20 cellular contexts compared by ENCODE assay signal in the genomic region with DNA sequence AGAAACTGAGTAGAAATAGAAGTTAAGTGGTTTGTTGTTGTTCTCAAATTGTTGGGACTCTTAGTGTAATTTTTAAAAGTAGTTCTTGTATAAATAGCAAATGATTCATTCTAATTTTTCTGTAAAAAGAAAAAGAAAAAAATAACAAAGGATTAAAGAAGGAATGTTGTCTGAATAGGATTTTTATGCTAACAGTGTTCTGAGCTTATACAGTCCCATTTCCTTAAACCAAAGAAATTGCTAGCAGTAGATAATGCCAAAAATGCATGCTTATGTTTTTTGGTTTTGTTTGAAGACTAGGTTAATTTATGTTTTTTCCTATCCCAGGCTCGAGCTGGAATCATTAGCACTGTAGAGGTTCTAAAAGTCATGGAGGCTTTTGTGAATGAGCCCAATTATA. TPM values are rescaled to one million over a fixed set of nuclear protein-coding genes. Genes with fewer than 3 reads are reported as not detected.
DNase-seq lines count a peak whose midpoint lies in the region; ATAC-seq, FAIRE-seq and TF ChIP-seq lines count a peak whose summit lies in the region.
"Had no signal": no experiment of that assay in that cellular context is flagged by ENCODE, and none has a peak within 500 bp of the region (broad histone marks: within the 10 kb centered on the region; RNA-seq: fewer than 3 reads in every experiment).

No MANE protein-coding gene starts in this region.

- TF ChIP-seq POLR2A in esophagus muscularis mucosa (IDR thresholded peaks at IDR 0.05; ENCODE audit: low read depth): no peak

- TF ChIP-seq EP300 in esophagus muscularis mucosa (IDR thresholded peaks at IDR 0.05): no peak

- no peak for DNase-seq in activated T-cell treated with anti-CD3 and anti-CD28 coated beads, Interleukin-2, amount 50 U/mL, for 72 hours
- DNase-seq in activated T-cell treated with anti-CD3 and anti-CD28 coated beads, Interleukin-2, amount 50 U/mL, for 48 hours: no peak
- DNase-seq in SJSA1 (ENCODE audit: low read depth in 1 of 2, low spot score in 2 of 2) (peak in 1 of 2 experiments; percentile 74), esophagus muscularis mucosa (ENCODE audit: extremely low spot score) (no peak), midbrain (lab: John Stamatoyannopoulos, UW) (no peak), RCC 7860 (ENCODE audit: low spot score) (no peak), natural killer cell (no peak)
- DNase-seq in stimulated activated effector memory CD8-positive, alpha-beta T cell treated with anti-CD3 and anti-CD28 coated beads, Interleukin-12 subunit alpha, Interleukin-12 subunit beta, amount 100 ng/mL, for 72 hours (ENCODE audit: low spot score in 2 of 2): no peak
- DNase-seq: 8988T; activated CD4-positive, CD25-positive, alpha-beta regulatory T cell; CD4-positive, CD25-positive, alpha-beta regulatory T cell; colonic mucosa; DND-41; foreskin melanocyte; H9; Kasumi-1; RPMI8226; T-helper 2 cell had no signal

- FAIRE-seq in RCC 7860 (lab: Jason Lieb, UNC): no peak

- no peaks in the 10 kb centered on the region for H3K27me3 ChIP-seq in SJSA1 (replicated peaks)
- no peaks in the 10 kb centered on the region for H3K27me3 ChIP-seq in esophagus muscularis mucosa
- H3K27me3 ChIP-seq: colonic mucosa had no signal

- H3K4me3 ChIP-seq in SJSA1: no peak overlapping the region
- no peak overlapping the region for H3K4me3 ChIP-seq in esophagus muscularis mucosa
- H3K4me3 ChIP-seq: colonic mucosa had no signal

- ATAC-seq in activated T-cell treated with anti-CD3 and anti-CD28 coated beads, Interleukin-2, amount 50 U/mL, for 72 hours (replicated peaks in 1 of 2): no peak
- ATAC-seq in stimulated activated effector memory CD8-positive, alpha-beta T cell treated with anti-CD3 and anti-CD28 coated beads, Interleukin-12 subunit alpha, Interleukin-12 subunit beta, amount 100 ng/mL, for 72 hours: no peak
- no peak for ATAC-seq in natural killer cell

- peak overlapping the region; percentile 78 for H3K27ac Mint-ChIP-seq in activated T-cell treated with anti-CD3 and anti-CD28 coated beads, Interleukin-2, amount 50 U/mL, for 72 hours
- peak overlapping the region; percentile 44 for H3K27ac Mint-ChIP-seq in stimulated activated effector memory CD8-positive, alpha-beta T cell treated with anti-CD3 and anti-CD28 coated beads, Interleukin-12 subunit alpha, Interleukin-12 subunit beta, amount 100 ng/mL, for 72 hours
- no peak overlapping the region for H3K27ac Mint-ChIP-seq in natural killer cell
- H3K27ac Mint-ChIP-seq: activated T-helper 2 cell treated with anti-CD3 and anti-CD28 coated beads, Interferon-gamma antibody, Interleukin-2, Interleukin-4, amounts not matched to agents 10 μg/mL and 5 μg/mL and 100 μg/mL, durations not matched to agents 14 hours and 24 hours and 36 hours; H9 had no signal

- H3K9me3 ChIP-seq in SJSA1 (replicated peaks) (no peaks in the 10 kb centered on the region), esophagus muscularis mucosa (no peaks in the 10 kb centered on the region)
- H3K9me3 ChIP-seq: colonic mucosa had no signal

- H3K27ac ChIP-seq in SJSA1 (peak overlapping the region; percentile 44), esophagus muscularis mucosa (replicated peaks in 1 of 4) (peak overlapping the region in 3 of 4 donors; percentile 15 to 28 (median 17))
- H3K27ac ChIP-seq: colonic mucosa had no signal

- H3K36me3 Mint-ChIP-seq in activated T-cell treated with anti-CD3 and anti-CD28 coated beads, Interleukin-2, amount 50 U/mL, for 72 hours (ENCODE audit: insufficient read depth in 2 of 2): peaks cover 4 to 29% of the 10 kb centered on the region in 2 donors
- H3K36me3 Mint-ChIP-seq in stimulated activated effector memory CD8-positive, alpha-beta T cell treated with anti-CD3 and anti-CD28 coated beads, Interleukin-12 subunit alpha, Interleukin-12 subunit beta, amount 100 ng/mL, for 72 hours: peaks cover 100% of the 10 kb centered on the region
- H3K36me3 Mint-ChIP-seq in natural killer cell: peaks cover 9% of the 10 kb centered on the region

- H3K9me3 Mint-ChIP-seq in activated T-cell treated with anti-CD3 and anti-CD28 coated beads, Interleukin-2, amount 50 U/mL, for 72 hours: no peaks in the 10 kb centered on the region
- no peaks in the 10 kb centered on the region for H3K9me3 Mint-ChIP-seq in stimulated activated effector memory CD8-positive, alpha-beta T cell treated with anti-CD3 and anti-CD28 coated beads, Interleukin-12 subunit alpha, Interleukin-12 subunit beta, amount 100 ng/mL, for 72 hours
- H3K9me3 Mint-ChIP-seq in natural killer cell: no peaks in the 10 kb centered on the region
- H3K9me3 Mint-ChIP-seq: activated T-helper 2 cell treated with anti-CD3 and anti-CD28 coated beads, Interferon-gamma antibody, Interleukin-2, Interleukin-4, amounts not matched to agents 10 μg/mL and 5 μg/mL and 100 μg/mL, durations not matched to agents 14 hours and 24 hours and 36 hours; CD4-positive, CD25-positive, alpha-beta regulatory T cell; H9; type B pancreatic cell had no signal

- intact Hi-C loops in esophagus muscularis mucosa (cut with DNase I): no loop called here
- intact Hi-C loops in natural killer cell (cut with micrococcal nuclease): no loop called here

- no peak for TF ChIP-seq CTCF in esophagus muscularis mucosa (IDR thresholded peaks at IDR 0.05)
- TF ChIP-seq CTCF in natural killer cell (IDR thresholded peaks at IDR 0.05): no peak

- peaks cover 26% of the 10 kb centered on the region for H3K4me1 ChIP-seq in SJSA1 (replicated peaks)
- peaks cover 3 to 16% (median 12%) of the 10 kb centered on the region in 4 donors for H3K4me1 ChIP-seq in esophagus muscularis mucosa
- H3K4me1 ChIP-seq: colonic mucosa had no signal

- no peak overlapping the region for H3K4me3 Mint-ChIP-seq in activated T-cell treated with anti-CD3 and anti-CD28 coated beads, Interleukin-2, amount 50 U/mL, for 72 hours
- no peak overlapping the region for H3K4me3 Mint-ChIP-seq in stimulated activated effector memory CD8-positive, alpha-beta T cell treated with anti-CD3 and anti-CD28 coated beads, Interleukin-12 subunit alpha, Interleukin-12 subunit beta, amount 100 ng/mL, for 72 hours
- H3K4me3 Mint-ChIP-seq in natural killer cell: no peak overlapping the region
- H3K4me3 Mint-ChIP-seq: CD4-positive, CD25-positive, alpha-beta regulatory T cell; H9 had no signal

- 58% methylated on average over 1 of the region's 1 CpG for WGBS in esophagus muscularis mucosa

- no peaks in the 10 kb centered on the region for H3K27me3 Mint-ChIP-seq in activated T-cell treated with anti-CD3 and anti-CD28 coated beads, Interleukin-2, amount 50 U/mL, for 72 hours (ENCODE audit: low read depth)
- H3K27me3 Mint-ChIP-seq in natural killer cell (ENCODE audit: low read depth in 2 of 2): no peaks in the 10 kb centered on the region
- H3K27me3 Mint-ChIP-seq: CD4-positive, CD25-positive, alpha-beta regulatory T cell; type B pancreatic cell had no signal

- H3K4me1 Mint-ChIP-seq in activated T-cell treated with anti-CD3 and anti-CD28 coated beads, Interleukin-2, amount 50 U/mL, for 72 hours (ENCODE audit: low read depth): peaks cover 6% of the 10 kb centered on the region
- peaks cover 11% of the 10 kb centered on the region for H3K4me1 Mint-ChIP-seq in stimulated activated effector memory CD8-positive, alpha-beta T cell treated with anti-CD3 and anti-CD28 coated beads, Interleukin-12 subunit alpha, Interleukin-12 subunit beta, amount 100 ng/mL, for 72 hours
- peaks cover 0 to 9% of the 10 kb centered on the region in 2 donors for H3K4me1 Mint-ChIP-seq in natural killer cell
- H3K4me1 Mint-ChIP-seq: H9 had no signal

- H3K36me3 ChIP-seq in SJSA1 (peaks cover 75% of the 10 kb centered on the region), esophagus muscularis mucosa (peaks cover 43 to 87% (median 79%) of the 10 kb centered on the region in 4 donors)

RNA-seq across cellular contexts. Expression of gene KPNB1, which starts 44.7 kb away (rescaled TPM):
- total RNA-seq in activated T-cell treated with anti-CD3 and anti-CD28 coated beads, Interleukin-2, amount 50 U/mL, for 72 hours: 100 to 1,000 TPM; 581 to 729 TPM
- total RNA-seq in SJSA1 (2014; rRNA removed; shearing (Covaris generic)): 571 and 681 TPM in 2 replicates
- 100 to 1,000 TPM; 179 to 236 (median 205) TPM for total RNA-seq in esophagus muscularis mucosa
- total RNA-seq in natural killer cell: 100 to 1,000 TPM; 236 to 273 (median 259) TPM

Comparison
In these comparisons a context has a peak if more than half of its experiments do, and no peak if none do; other contexts are left out.
1. H3K27ac Mint-ChIP-seq: peak in activated T-cell treated with anti-CD3 and anti-CD28 coated beads, Interleukin-2, amount 50 U/mL, for 72 hours (single experiment) and stimulated activated effector memory CD8-positive, alpha-beta T cell treated with anti-CD3 and anti-CD28 coated beads, Interleukin-12 subunit alpha, Interleukin-12 subunit beta, amount 100 ng/mL, for 72 hours (single experiment); none in natural killer cell (0 of 2).